In the genomic region with DNA sequence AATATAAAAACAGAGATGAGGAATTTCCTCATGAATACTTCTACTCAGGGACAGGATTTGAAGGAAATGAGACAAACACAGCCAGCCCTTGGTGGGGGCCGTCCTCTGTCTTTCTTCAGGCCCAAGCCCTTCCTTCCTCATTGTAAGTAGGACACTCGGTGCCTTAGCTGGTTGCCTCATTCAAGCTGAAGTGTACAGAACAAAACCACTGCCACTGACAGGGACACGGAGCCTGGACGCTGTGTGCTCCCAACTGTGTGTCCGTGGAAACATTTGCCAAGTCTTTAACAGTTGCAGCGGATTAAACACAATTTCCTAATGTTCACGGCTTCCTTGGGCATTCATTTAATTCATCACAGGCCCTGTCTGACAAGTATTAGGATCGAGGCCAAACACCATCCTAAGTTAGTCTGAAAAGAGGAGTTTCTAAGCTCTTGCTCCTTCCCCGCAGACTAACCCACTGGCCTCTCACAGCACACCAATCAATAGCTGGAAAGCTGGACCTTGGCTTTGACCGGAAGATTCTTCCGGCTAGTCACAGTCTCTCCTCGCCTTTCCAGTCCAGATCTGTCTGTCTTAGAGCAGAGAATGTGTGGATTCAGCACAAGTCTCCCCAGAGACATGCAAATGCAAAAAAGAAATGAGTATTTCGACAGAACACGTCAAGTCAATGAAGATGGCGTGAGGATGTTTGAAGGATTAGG, we compare ENCODE assay signal across 11 cellular contexts.
DNase-seq lines count a peak whose midpoint lies in the region; ATAC-seq and TF ChIP-seq lines count a peak whose summit lies in the region.
"Had no signal": no experiment of that assay in that cellular context is flagged by ENCODE, and none has a peak within 500 bp of the region (broad histone marks: within the 10 kb centered on the region; RNA-seq: fewer than 3 reads in every experiment).

No MANE protein-coding gene starts in this region.

- H3K4me3 ChIP-seq in heart right ventricle: peak overlapping the region in 1 of 10 donors; percentile 11

- H3K27me3 ChIP-seq in heart right ventricle: no peaks in the 10 kb centered on the region

- peak; percentile 78 to 96 (median 88) for ATAC-seq in heart right ventricle
- ATAC-seq: stimulated activated naive B cell treated with anti-CD40 and anti-IgM and Interleukin-4, amounts not matched to agents 10 μg/mL and 1 μg/mL and 100 μg/mL, for 72 hours had no signal

- 35 to 52% methylated on average over 15 of the region's 15 CpGs for WGBS in heart right ventricle, 2 donors

- intact Hi-C loops in heart right ventricle (cut with DNase I): loop anchor here in 4 of 10 donors (5.0 to 10.0 kb wide), 5 partner anchors 70 to 113 kb away; a partner anchor contains a TSS
- intact Hi-C loops in posterior cingulate gyrus (cut with DNase I): loop anchor here (10.0 kb wide), 1 partner anchor 113 kb away; no protein-coding TSS in a partner anchor

- TF ChIP-seq CTCF in VCaP (conservative IDR thresholded peaks at IDR 0.05): no peak
- TF ChIP-seq CTCF in heart right ventricle (IDR thresholded peaks at IDR 0.05): no peak
- TF ChIP-seq CTCF in GM13976 (IDR thresholded peaks at IDR 0.05; ENCODE audit: borderline replicate concordance, control extremely low read depth, extremely low read depth, insufficient read depth, missing control alignments): no peak

- no peaks in the 10 kb centered on the region for H3K36me3 ChIP-seq in heart right ventricle

- H3K9me3 ChIP-seq in heart right ventricle: no peaks in the 10 kb centered on the region

- DNase-seq in AG20443 (ENCODE audit: low spot score): peak; percentile 35
- peak; percentile 37 to 62 for DNase-seq in heart right ventricle
- DNase-seq in posterior cingulate gyrus: peak in 9 of 10 donors; percentile 14 to 86 (median 39)
- no peak for DNase-seq in NCI-H774 (lab: John Stamatoyannopoulos, UW)
- no peak for DNase-seq in AG08396 (ENCODE audit: low spot score)
- no peak for DNase-seq in GM13976 (ENCODE audit: low spot score)
- DNase-seq in activated CD4-positive, CD25-positive, alpha-beta regulatory T cell treated with anti-CD3 and anti-CD28 coated beads, Interleukin-2, amount 50 U/mL, for 72 hours: no peak
- DNase-seq: activated naive CD8-positive, alpha-beta T cell treated with anti-CD3 and anti-CD28 coated beads for 36 hours; NCI-H524 treated with DMSO at 0.1 percent for 48 hours; stimulated activated naive B cell treated with anti-CD40 and anti-IgM and Interleukin-4, amounts not matched to agents 10 μg/mL and 1 μg/mL and 100 μg/mL, for 72 hours had no signal

- peaks cover 4 to 69% (median 55%) of the 10 kb centered on the region in 9 donors for H3K4me1 ChIP-seq in heart right ventricle

- peak overlapping the region; percentile 20; the same call in 1 of the 2 replicates for H3K27ac ChIP-seq in VCaP
- H3K27ac ChIP-seq in heart right ventricle: peak overlapping the region; percentile 68 to 90 (median 78)

- in situ Hi-C loops in GM13976 (cut with MboI; ENCODE audit: low sequenced_read_pairs, unreplicated experiment): no loop called here

Comparison
In these comparisons a context has a peak if more than half of its experiments do, and no peak if none do; other contexts are left out.
1. DNase-seq: peak in AG20443 (single experiment), heart right ventricle (2 of 2) and posterior cingulate gyrus (9 of 10); none in NCI-H774 (single experiment), AG08396 (single experiment), GM13976 (single experiment) and activated CD4-positive, CD25-positive, alpha-beta regulatory T cell treated with anti-CD3 and anti-CD28 coated beads, Interleukin-2, amount 50 U/mL, for 72 hours (single experiment).